8 cellular contexts compared by ENCODE assay signal in the genomic region with DNA sequence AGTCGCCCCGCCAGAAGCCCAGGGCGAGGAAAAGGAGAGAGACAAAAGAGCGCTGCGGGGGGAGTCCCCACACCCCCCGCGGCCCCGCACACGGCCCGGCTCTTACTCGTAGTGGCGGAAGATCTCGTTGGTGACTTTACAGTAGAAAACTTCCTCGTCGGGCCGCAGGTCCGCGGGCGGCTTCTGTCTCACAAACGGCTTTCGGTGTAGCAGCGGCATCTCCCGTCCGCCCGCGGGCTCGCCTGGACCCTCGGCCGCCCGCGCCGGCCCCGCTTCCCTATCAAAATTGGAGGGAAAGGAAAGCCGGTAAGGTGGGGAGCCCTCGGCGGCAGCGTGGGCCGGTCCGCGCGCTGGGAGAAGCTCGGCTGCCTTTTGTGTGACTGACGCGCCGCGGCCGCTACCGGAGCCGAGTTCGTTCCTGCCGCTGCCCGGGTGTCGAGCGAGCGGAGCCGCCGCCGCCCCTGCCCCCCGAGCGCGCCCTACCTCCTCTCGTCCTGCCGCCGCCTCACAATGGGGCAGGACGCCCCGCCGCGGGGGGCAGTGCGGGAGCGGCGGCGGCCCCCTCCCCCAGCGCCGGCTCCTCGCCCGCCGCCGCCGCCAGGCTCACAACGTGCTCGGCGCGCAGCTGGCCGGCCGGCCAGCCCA. TPM values are rescaled to one million over a fixed set of nuclear protein-coding genes. Genes with fewer than 3 reads are reported as not detected.
A peak's percentile ranks its signal among the peaks of the same experiment; 100 is the strongest.
DNase-seq lines count a peak whose midpoint lies in the region; ATAC-seq and TF ChIP-seq lines count a peak whose summit lies in the region.

No MANE protein-coding gene starts in this region.

- CTCF ChIA-PET in PC-3 (lab: Charles Lee), result interaction anchor here (0.6 kb wide), 1 partner anchor 108 kb away, joined by 3 read pairs; no protein-coding TSS in a partner anchor

- BruUV-seq in PC-3 (replicated peaks; lab: Mats Ljungman, UMichigan), result no TSS peak

- WGBS in thyroid gland, 2 donors, result 0 to 1% methylated on average over 22 to 39 of the region's 85 CpGs

- no peaks in the 10 kb centered on the region for H3K9me2 ChIP-seq in PC-3 (replicated peaks; ENCODE audit: low read length)

- peak overlapping the region; percentile 71 for H3K4me3 ChIP-seq in PC-3 (ENCODE audit: low read length)
- peak overlapping the region; percentile 81 to 96 (median 89) for H3K4me3 ChIP-seq in thyroid gland (replicated peaks in 1 of 3)

- ATAC-seq in GM19463 (IDR thresholded peaks at IDR 0.05; ENCODE audit: unreplicated experiment), result peak; percentile 25
- ATAC-seq in HG03571 (IDR thresholded peaks at IDR 0.05; ENCODE audit: unreplicated experiment), result peak; percentile 27
- peak; percentile 33 for ATAC-seq in PC-3

- H3K27me3 ChIP-seq in PC-3 (ENCODE audit: low read length) (no peaks in the 10 kb centered on the region), thyroid gland (no peaks in the 10 kb centered on the region)

- peaks cover 62% of the 10 kb centered on the region for H3K79me2 ChIP-seq in PC-3 (ENCODE audit: low read length)

- peak overlapping the region; percentile 94 for H2AFZ ChIP-seq in PC-3 (ENCODE audit: low read length)

- POLR2A ChIA-PET in PC-3 (lab: Charles Lee; ENCODE audit: unreplicated experiment), result interaction anchor here (0.5 to 1.0 kb wide), 7 partner anchors 106 to 951 kb away, joined by 3 to 5 read pairs (median 3); a partner anchor contains a TSS

- TF ChIP-seq CTCF in PC-3 (conservative IDR thresholded peaks at IDR 0.05; ENCODE audit: low read depth, low read length), result no peak
- TF ChIP-seq CTCF in thyroid gland (IDR thresholded peaks at IDR 0.05), result no peak

- H3K4me2 ChIP-seq in PC-3 (ENCODE audit: low read length), result peak overlapping the region; percentile 87

- peak; percentile 78 for DNase-seq in D341Med (ENCODE audit: low spot score)
- peak; percentile 48 for DNase-seq in PC-3
- peak; percentile 61 for DNase-seq in activated naive CD4-positive, alpha-beta T cell treated with Interleukin-2 at 50 U/mL for 16 hours
- peak; percentile 65 for DNase-seq in germinal center (ENCODE audit: low spot score)
- DNase-seq in occipital lobe (lab: John Stamatoyannopoulos, UW), result peak; percentile 22
- DNase-seq in thyroid gland, result peak; percentile 49 to 61

- H3K9me3 ChIP-seq in PC-3 (ENCODE audit: low read length) (no peaks in the 10 kb centered on the region), thyroid gland (no peaks in the 10 kb centered on the region)

- peak overlapping the region; percentile 94 for H3K27ac ChIP-seq in PC-3 (ENCODE audit: low read length)
- peak overlapping the region; percentile 96 to 100 (median 99) for H3K27ac ChIP-seq in thyroid gland

- peak overlapping the region; percentile 96 for H3K9ac ChIP-seq in PC-3 (ENCODE audit: low read length)

- peaks cover 12% of the 10 kb centered on the region; the same call in 1 of the 2 replicates for H3K36me3 ChIP-seq in PC-3 (ENCODE audit: low read depth, low read length)
- no peaks in the 10 kb centered on the region for H3K36me3 ChIP-seq in thyroid gland

- intact Hi-C loops in PC-3 (cut with micrococcal nuclease) (loop anchor here (1.0 to 5.0 kb wide), 3 partner anchors 38 to 197 kb away; a partner anchor contains a TSS), thyroid gland (cut with DNase I) (loop anchor here (10.0 kb wide), 1 partner anchor 540 kb away; no protein-coding TSS in a partner anchor)

- H3K4me1 ChIP-seq in PC-3 (ENCODE audit: insufficient read depth, low read length), result peaks cover 19% of the 10 kb centered on the region
- peaks cover 8 to 10% of the 10 kb centered on the region in 2 donors for H3K4me1 ChIP-seq in thyroid gland

- TF ChIP-seq POLR2A in thyroid gland (IDR thresholded peaks at IDR 0.05), result no peak

- no peaks in the 10 kb centered on the region for H3F3A ChIP-seq in PC-3 (ENCODE audit: low read length, unreplicated experiment)

- H4K20me1 ChIP-seq in PC-3 (ENCODE audit: low read length), result 0 out of 2 replicates have a peak, but pooled peaks cover 5% of the 10 kb centered on the region

RNA-seq across cellular contexts. Expression of a gene that starts 0.7 kb away (rescaled TPM):
- total RNA-seq in PC-3 (2014; rRNA removed) (24.7 and 30.6 TPM in 2 replicates), occipital lobe (27.3 TPM), thyroid gland (10 to 100 TPM; 16.7 to 29.8 (median 28.4) TPM)

Comparison
In these comparisons a context has a peak if more than half of its experiments do, and no peak if none do; other contexts are left out.
1. Peak in every context shown above with its lines: DNase-seq, ATAC-seq, H3K4me3 ChIP-seq and H3K27ac ChIP-seq.
2. DNase-seq: peak in every context shown above with its lines; median percentile 78 in D341Med; 65 in germinal center; 61 in activated naive CD4-positive, alpha-beta T cell treated with Interleukin-2 at 50 U/mL for 16 hours; 55 in thyroid gland; 48 in PC-3; 22 in occipital lobe.